18 cellular contexts compared by ENCODE assay signal in the genomic region with DNA sequence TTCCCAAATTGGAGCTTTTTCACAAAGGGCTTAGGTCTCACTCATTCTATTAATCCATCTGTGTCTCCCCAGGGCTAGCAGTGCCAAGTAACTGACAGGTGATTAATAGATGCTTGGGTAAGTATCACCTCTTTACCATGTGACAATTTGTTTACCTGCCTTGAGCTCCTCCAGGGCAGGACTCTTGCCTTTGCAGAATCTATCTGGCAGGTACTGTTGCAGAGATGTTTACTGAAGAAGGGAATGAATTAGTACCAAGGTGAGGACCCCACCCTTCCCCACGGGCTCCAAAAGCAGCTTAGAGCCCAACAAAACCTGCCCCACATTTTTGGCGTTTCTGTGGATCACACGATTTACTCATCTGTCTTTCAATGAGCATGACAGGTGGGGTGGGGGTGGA. TPM values are rescaled to one million over a fixed set of nuclear protein-coding genes. Genes with fewer than 3 reads are reported as not detected.
DNase-seq lines count a peak whose midpoint lies in the region; ATAC-seq, FAIRE-seq and TF ChIP-seq lines count a peak whose summit lies in the region.
"Had no signal": no experiment of that assay in that cellular context is flagged by ENCODE, and none has a peak within 500 bp of the region (broad histone marks: within the 10 kb centered on the region; RNA-seq: fewer than 3 reads in every experiment).

No MANE protein-coding gene starts in this region.

- H3K4me3 ChIP-seq in bronchial epithelial cell (ENCODE audit: low read depth, low read length) = no peak overlapping the region
- H3K4me3 ChIP-seq in stomach smooth muscle (ENCODE audit: low read length in 2 of 2) = peak overlapping the region in 1 of 2 donors; percentile 77

- H3K36me3 ChIP-seq in bronchial epithelial cell (ENCODE audit: control insufficient read depth, insufficient read depth, low read length) (no peaks in the 10 kb centered on the region), stomach smooth muscle (ENCODE audit: control insufficient read depth in 2 of 2, insufficient read depth in 2 of 2, low read length in 2 of 2) (peaks cover 0 to under 1% of the 10 kb centered on the region in 2 donors)
- H3K36me3 ChIP-seq: spleen had no signal

- no peak for TF ChIP-seq CTCF in bronchial epithelial cell (IDR thresholded peaks at IDR 0.05; ENCODE audit: insufficient read depth, low read length, severe bottlenecking)

- peak overlapping the region; percentile 24 for H3K27ac ChIP-seq in stomach smooth muscle (ENCODE audit: low read length)
- H3K27ac ChIP-seq: 22Rv1 had no signal

- ATAC-seq in GM18502 (IDR thresholded peaks at IDR 0.05; ENCODE audit: poor library complexity, unreplicated experiment) = no peak

- DNase-seq in NCI-H2171 treated with DMSO at 0.1 percent for 48 hours (lab: John Stamatoyannopoulos, UW) (peak; percentile 2), NCI-H2171 (lab: John Stamatoyannopoulos, UW) (no peak), bronchial epithelial cell (ENCODE audit: low read depth) (peak; percentile 64), islet precursor cell (peak; percentile 9), DMS153 treated with DMSO at 0.1 percent for 48 hours (lab: John Stamatoyannopoulos, UW; ENCODE audit: unreplicated experiment) (no peak), activated T-cell treated with anti-CD3 and anti-CD28 coated beads for 4 hours (no peak)
- DNase-seq: activated CD4-positive, alpha-beta T cell treated with anti-CD3 and anti-CD28 coated beads, Interleukin-2, amount 10 ng/mL, durations not matched to agents 7 days and 5 days; foreskin melanocyte; MM.1S; NCI-H146; SIG-M5; stimulated activated CD4-positive, alpha-beta T cell treated with anti-CD3 and anti-CD28 coated beads, Interleukin-4, amount 100 ng/mL, for 24 hours had no signal

- H3K9me3 ChIP-seq in stomach smooth muscle (ENCODE audit: control insufficient read depth in 2 of 2, low read length in 2 of 2) = no peaks in the 10 kb centered on the region
- H3K9me3 ChIP-seq: spleen had no signal

- no peak overlapping the region for H3K9ac ChIP-seq in stomach smooth muscle (ENCODE audit: low read length in 2 of 2)

- no peaks in the 10 kb centered on the region for H3K27me3 ChIP-seq in bronchial epithelial cell (ENCODE audit: control insufficient read depth, insufficient read depth, low read length)
- no peaks in the 10 kb centered on the region for H3K27me3 ChIP-seq in stomach smooth muscle (ENCODE audit: control insufficient read depth in 1 of 2, insufficient read depth in 2 of 2, low read length in 2 of 2)

- H3K4me1 ChIP-seq in stomach smooth muscle (ENCODE audit: control insufficient read depth, insufficient read depth, low read length) = peaks cover 77% of the 10 kb centered on the region

- FAIRE-seq in bronchial epithelial cell (lab: Jason Lieb, UNC) = peak; percentile 94

RNA-seq across cellular contexts. Expression of gene TGFBI, which starts 0.7 kb away (rescaled TPM):
- 211 and 218 TPM in 2 replicates for total RNA-seq in bronchial epithelial cell
- total RNA-seq: activated T-helper 2 cell treated with anti-CD3 and anti-CD28 coated beads, Interferon-gamma antibody, Interleukin-2, Interleukin-4, amounts not matched to agents 10 μg/mL and 5 μg/mL and 100 μg/mL, durations not matched to agents 14 hours and 24 hours and 36 hours; OCI-LY7 had no signal

Comparison
In these comparisons a context has a peak if more than half of its experiments do, and no peak if none do; other contexts are left out.
1. DNase-seq: peak in NCI-H2171 treated with DMSO at 0.1 percent for 48 hours (single experiment), bronchial epithelial cell (single experiment) and islet precursor cell (single experiment); none in NCI-H2171 (single experiment), DMS153 treated with DMSO at 0.1 percent for 48 hours (single experiment) and activated T-cell treated with anti-CD3 and anti-CD28 coated beads for 4 hours (single experiment).